29 cellular contexts compared by ENCODE assay signal in genomic region chr2:114400890-114401289, GRCh38. TPM values are rescaled to one million over a fixed set of nuclear protein-coding genes. Genes with fewer than 3 reads are reported as not detected.
A peak's percentile ranks its signal among the peaks of the same experiment; 100 is the strongest.
DNase-seq lines count a peak whose midpoint lies in the region; ATAC-seq and TF ChIP-seq lines count a peak whose summit lies in the region.
"Had no signal": no experiment of that assay in that cellular context is flagged by ENCODE, and none has a peak within 500 bp of the region (broad histone marks: within the 10 kb centered on the region; RNA-seq: fewer than 3 reads in every experiment).

No MANE protein-coding gene starts in this region.

- no peak overlapping the region for H3K4me3 ChIP-seq in NB4 (ENCODE audit: low read depth, low read length)
- H3K4me3 ChIP-seq: heart right ventricle, MG63 had no signal

- H3K27me3 Mint-ChIP-seq in activated T-cell treated with anti-CD3 and anti-CD28 coated beads, Interleukin-2, amount 50 U/mL, for 72 hours (ENCODE audit: low read depth): no peaks in the 10 kb centered on the region
- H3K27me3 Mint-ChIP-seq in activated T-cell treated with anti-CD3 and anti-CD28 coated beads, Interleukin-2, amount 50 U/mL, for 4 hours (ENCODE audit: low read depth): no peaks in the 10 kb centered on the region
- H3K27me3 Mint-ChIP-seq: activated CD4-positive, alpha-beta T cell treated with anti-CD3 and anti-CD28 coated beads, Interleukin-2, amount 10 ng/mL, durations not matched to agents 24 days and 14 days; activated naive CD8-positive, alpha-beta T cell treated with anti-CD3 and anti-CD28 coated beads, Interleukin-2, amount 10 ng/mL, durations not matched to agents 7 days and 5 days had no signal

- H3K27ac Mint-ChIP-seq in activated T-cell treated with anti-CD3 and anti-CD28 coated beads, Interleukin-2, amount 50 U/mL, for 72 hours: no peak overlapping the region
- H3K27ac Mint-ChIP-seq: activated CD4-positive, alpha-beta T cell treated with anti-CD3 and anti-CD28 coated beads, Interleukin-2, amount 10 ng/mL, durations not matched to agents 24 days and 14 days; activated naive CD8-positive, alpha-beta T cell treated with anti-CD3 and anti-CD28 coated beads, Interleukin-2, amount 10 ng/mL, durations not matched to agents 7 days and 5 days had no signal

- DNase-seq in SIG-M5 treated with dmso at 0.1 percent for 504 hours (lab: John Stamatoyannopoulos, UW; ENCODE audit: unreplicated experiment) (peak; percentile 19), SIG-M5 (lab: John Stamatoyannopoulos, UW) (no peak), NB4 (ENCODE audit: low read depth) (peak; percentile 38), OCI-M1 (lab: John Stamatoyannopoulos, UW) (peak; percentile 54), cortex of kidney (lab: John Stamatoyannopoulos, UW) (no peak)
- DNase-seq in activated T-cell treated with anti-CD3 and anti-CD28 coated beads, Interleukin-2, amount 50 U/mL, for 72 hours: no peak
- no peak for DNase-seq in activated T-cell treated with anti-CD3 and anti-CD28 coated beads, Interleukin-2, amount 50 U/mL, for 4 hours
- DNase-seq: activated CD4-positive, alpha-beta T cell treated with anti-CD3 and anti-CD28 coated beads, Interleukin-2, amount 10 ng/mL, durations not matched to agents 24 days and 14 days; activated gamma-delta T cell; activated naive CD8-positive, alpha-beta T cell treated with anti-CD3 and anti-CD28 coated beads, Interleukin-2, amount 10 ng/mL, durations not matched to agents 7 days and 5 days; aorta; DMS79; GDM1; heart right ventricle; KG1; kidney; left ventricle myocardium superior; mesendoderm; MG63; NCI-H146; NCI-H446 treated with DMSO at 0.1 percent for 48 hours; RPMI8226; stimulated activated CD4-positive, alpha-beta T cell treated with anti-CD3 and anti-CD28 coated beads, Interleukin-4, amount 100 ng/mL, for 24 hours; T-helper 2 cell; trophoblast cell had no signal

- TF ChIP-seq CTCF in NB4 (IDR thresholded peaks at IDR 0.05; ENCODE audit: low read depth, low read length): no peak

- no peaks in the 10 kb centered on the region for H3K4me1 Mint-ChIP-seq in activated T-cell treated with anti-CD3 and anti-CD28 coated beads, Interleukin-2, amount 50 U/mL, for 72 hours (ENCODE audit: low read depth)
- H3K4me1 Mint-ChIP-seq in activated T-cell treated with anti-CD3 and anti-CD28 coated beads, Interleukin-2, amount 50 U/mL, for 4 hours (ENCODE audit: low read depth): no peaks in the 10 kb centered on the region
- H3K4me1 Mint-ChIP-seq: activated CD4-positive, alpha-beta T cell treated with anti-CD3 and anti-CD28 coated beads, Interleukin-2, amount 10 ng/mL, durations not matched to agents 24 days and 14 days; activated naive CD8-positive, alpha-beta T cell treated with anti-CD3 and anti-CD28 coated beads, Interleukin-2, amount 10 ng/mL, durations not matched to agents 7 days and 5 days had no signal

- no peak for TF ChIP-seq POLR2A in NB4 (IDR thresholded peaks at IDR 0.05; ENCODE audit: extremely low read depth, insufficient read length)

- H3K36me3 Mint-ChIP-seq in activated T-cell treated with anti-CD3 and anti-CD28 coated beads, Interleukin-2, amount 50 U/mL, for 72 hours (ENCODE audit: insufficient read depth in 2 of 2): no peaks in the 10 kb centered on the region
- H3K36me3 Mint-ChIP-seq in activated T-cell treated with anti-CD3 and anti-CD28 coated beads, Interleukin-2, amount 50 U/mL, for 4 hours (ENCODE audit: insufficient read depth): no peaks in the 10 kb centered on the region
- H3K36me3 Mint-ChIP-seq: activated naive CD8-positive, alpha-beta T cell treated with anti-CD3 and anti-CD28 coated beads, Interleukin-2, amount 10 ng/mL, durations not matched to agents 7 days and 5 days had no signal

- no peak for ATAC-seq in activated T-cell treated with anti-CD3 and anti-CD28 coated beads, Interleukin-2, amount 50 U/mL, for 72 hours (replicated peaks in 1 of 2)
- ATAC-seq in GM21528 (IDR thresholded peaks at IDR 0.05; ENCODE audit: low FRiP score, unreplicated experiment): no peak
- no peak for ATAC-seq in activated T-cell treated with anti-CD3 and anti-CD28 coated beads, Interleukin-2, amount 50 U/mL, for 4 hours
- ATAC-seq: heart right ventricle, left ventricle myocardium superior had no signal

- no peak overlapping the region for H3K4me3 Mint-ChIP-seq in activated T-cell treated with anti-CD3 and anti-CD28 coated beads, Interleukin-2, amount 50 U/mL, for 72 hours
- no peak overlapping the region for H3K4me3 Mint-ChIP-seq in activated T-cell treated with anti-CD3 and anti-CD28 coated beads, Interleukin-2, amount 50 U/mL, for 4 hours
- H3K4me3 Mint-ChIP-seq: activated CD4-positive, alpha-beta T cell treated with anti-CD3 and anti-CD28 coated beads, Interleukin-2, amount 10 ng/mL, durations not matched to agents 24 days and 14 days; activated naive CD8-positive, alpha-beta T cell treated with anti-CD3 and anti-CD28 coated beads, Interleukin-2, amount 10 ng/mL, durations not matched to agents 7 days and 5 days had no signal

- H3K9me3 Mint-ChIP-seq in activated T-cell treated with anti-CD3 and anti-CD28 coated beads, Interleukin-2, amount 50 U/mL, for 72 hours: peaks cover 0 to 3% of the 10 kb centered on the region in 2 donors
- H3K9me3 Mint-ChIP-seq in activated T-cell treated with anti-CD3 and anti-CD28 coated beads, Interleukin-2, amount 50 U/mL, for 4 hours: no peaks in the 10 kb centered on the region
- H3K9me3 Mint-ChIP-seq: activated CD4-positive, alpha-beta T cell treated with anti-CD3 and anti-CD28 coated beads, Interleukin-2, amount 10 ng/mL, durations not matched to agents 24 days and 14 days; activated naive CD8-positive, alpha-beta T cell treated with anti-CD3 and anti-CD28 coated beads, Interleukin-2, amount 10 ng/mL, durations not matched to agents 7 days and 5 days had no signal

RNA-seq across cellular contexts. Expression of gene DPP10, which starts 41.6 kb away (rescaled TPM):
- not detected for total RNA-seq in activated T-cell treated with anti-CD3 and anti-CD28 coated beads, Interleukin-2, amount 50 U/mL, for 72 hours
- not detected for total RNA-seq in activated T-cell treated with anti-CD3 and anti-CD28 coated beads, Interleukin-2, amount 50 U/mL, for 4 hours
- total RNA-seq: activated CD4-positive, alpha-beta T cell treated with anti-CD3 and anti-CD28 coated beads, Interleukin-2, amount 10 ng/mL, durations not matched to agents 24 days and 14 days; activated CD8-positive, alpha-beta memory T cell treated with anti-CD3 and anti-CD28 coated beads for 36 hours; activated naive CD8-positive, alpha-beta T cell treated with anti-CD3 and anti-CD28 coated beads, Interleukin-2, amount 10 ng/mL, durations not matched to agents 7 days and 5 days; aorta; endothelial cell of umbilical vein; kidney; osteocyte had no signal

Comparison
In these comparisons a context has a peak if more than half of its experiments do, and no peak if none do; other contexts are left out.
1. DNase-seq: peak in SIG-M5 treated with dmso at 0.1 percent for 504 hours (single experiment), NB4 (single experiment) and OCI-M1 (single experiment); none in SIG-M5 (single experiment), activated T-cell treated with anti-CD3 and anti-CD28 coated beads, Interleukin-2, amount 50 U/mL, for 72 hours (0 of 2), cortex of kidney (single experiment) and activated T-cell treated with anti-CD3 and anti-CD28 coated beads, Interleukin-2, amount 50 U/mL, for 4 hours (single experiment).